14 cellular contexts compared by ENCODE assay signal in genomic region chr12:53972722-53973092, GRCh38. TPM values are rescaled to one million over a fixed set of nuclear protein-coding genes. Genes with fewer than 3 reads are reported as not detected.
DNase-seq lines count a peak whose midpoint lies in the region; ATAC-seq and TF ChIP-seq lines count a peak whose summit lies in the region.
"Had no signal": no experiment of that assay in that cellular context is flagged by ENCODE, and none has a peak within 500 bp of the region (broad histone marks: within the 10 kb centered on the region; RNA-seq: fewer than 3 reads in every experiment).

No MANE protein-coding gene starts in this region.

- H3K27ac ChIP-seq in CD8-positive, alpha-beta memory T cell (ENCODE audit: low read depth, low read length), result no peak overlapping the region
- H3K27ac ChIP-seq in Panc1 (ENCODE audit: low read length), result peak overlapping the region; percentile 100
- H3K27ac ChIP-seq: thoracic aorta had no signal

- H3K36me3 ChIP-seq in CD8-positive, alpha-beta memory T cell (ENCODE audit: insufficient read depth, low read length), result no peaks in the 10 kb centered on the region
- H3K36me3 ChIP-seq in Panc1 (ENCODE audit: control insufficient read depth, insufficient read depth, low read length), result no peaks in the 10 kb centered on the region
- H3K36me3 ChIP-seq: thoracic aorta had no signal

- peaks cover 21% of the 10 kb centered on the region for H3K4me1 ChIP-seq in CD8-positive, alpha-beta memory T cell (ENCODE audit: insufficient read depth, low read length)
- peaks cover 70% of the 10 kb centered on the region for H3K4me1 ChIP-seq in Panc1 (ENCODE audit: control insufficient read depth, insufficient read depth, low read length)

- intact Hi-C loops in Panc1 (cut with micrococcal nuclease; ENCODE audit: unreplicated experiment), result no loop called here

- H3K9me3 ChIP-seq in CD8-positive, alpha-beta memory T cell (ENCODE audit: low read length), result no peaks in the 10 kb centered on the region
- H3K9me3 ChIP-seq in Panc1 (ENCODE audit: control insufficient read depth, insufficient read depth, low read depth, low read length), result no peaks in the 10 kb centered on the region
- H3K9me3 ChIP-seq: thoracic aorta had no signal

- peaks cover 0 to 15% (median 12%) of the 10 kb centered on the region in 5 donors for H3K9me3 Mint-ChIP-seq in CD8-positive, alpha-beta memory T cell

- POLR2A ChIA-PET in CD8-positive, alpha-beta memory T cell (lab: Charles Lee), result no interaction called here
- POLR2A ChIA-PET in Panc1 (lab: Charles Lee), result interaction anchor here (0.7 kb wide), 1 partner anchor 19 kb away, joined by 5 read pairs; no protein-coding TSS in a partner anchor

- DNase-seq in CD8-positive, alpha-beta memory T cell, result no peak
- DNase-seq in Panc1 (ENCODE audit: low read depth, low spot score), result no peak
- no peak for DNase-seq in fibroblast of mammary gland (ENCODE audit: low read depth)
- no peak for DNase-seq in skeletal muscle cell (ENCODE audit: low read depth)
- no peak for DNase-seq in HK-2 (ENCODE audit: unreplicated experiment)
- no peak for DNase-seq in C1 segment of cervical spinal cord (lab: John Stamatoyannopoulos, UW)
- DNase-seq: activated CD8-positive, alpha-beta memory T cell treated with anti-CD3 and anti-CD28 coated beads, Interleukin-2, amount 50 U/mL, for 4 hours; anterior cingulate cortex; NCI-H1105 treated with DMSO at 0.1 percent for 48 hours; RPMI8226 had no signal

- CTCF ChIA-PET in CD8-positive, alpha-beta memory T cell (lab: Charles Lee), result interaction anchor here (0.8 kb wide), 1 partner anchor 229 kb away, joined by 3 read pairs; no protein-coding TSS in a partner anchor
- CTCF ChIA-PET in Panc1 (lab: Charles Lee), result interaction anchor here (0.7 kb wide), 1 partner anchor 148 kb away, joined by 3 read pairs; no protein-coding TSS in a partner anchor

- no peak for TF ChIP-seq CTCF in Panc1 (IDR thresholded peaks at IDR 0.05)
- no peak for TF ChIP-seq CTCF in fibroblast of mammary gland (conservative IDR thresholded peaks at IDR 0.05; ENCODE audit: control insufficient read depth, insufficient read depth, low read depth, low read length)

- peaks cover 21 to 36% (median 25%) of the 10 kb centered on the region in 3 donors for H3K4me1 Mint-ChIP-seq in CD8-positive, alpha-beta memory T cell

- in situ Hi-C loops in Panc1 (cut with HindIII; ENCODE audit: low pct_unique_long_range_greater_than_20kb, low sequenced_read_pairs), result no loop called here

- no peaks in the 10 kb centered on the region for H3K36me3 Mint-ChIP-seq in CD8-positive, alpha-beta memory T cell

- peaks cover 98% of the 10 kb centered on the region for H3K27me3 ChIP-seq in CD8-positive, alpha-beta memory T cell (ENCODE audit: insufficient read depth, low read length, poor library complexity, severe bottlenecking)
- H3K27me3 ChIP-seq in Panc1 (ENCODE audit: control insufficient read depth, insufficient read depth, low read length), result no peaks in the 10 kb centered on the region

- no peak for ATAC-seq in Panc1
- no peak for ATAC-seq in GM18907 (IDR thresholded peaks at IDR 0.05; ENCODE audit: unreplicated experiment)

- H3K27me3 Mint-ChIP-seq in CD8-positive, alpha-beta memory T cell, result peaks cover 92 to 95% of the 10 kb centered on the region in 2 donors

- BruUV-seq in Panc1 (replicated peaks; lab: Mats Ljungman, UMichigan), result no TSS peak

- no peak overlapping the region for H3K4me3 ChIP-seq in CD8-positive, alpha-beta memory T cell (ENCODE audit: low read length)
- peak overlapping the region; percentile 77 to 85 for H3K4me3 ChIP-seq in Panc1 (ENCODE audit: low read depth in 2 of 2, low read length in 2 of 2)
- H3K4me3 ChIP-seq in fibroblast of mammary gland (ENCODE audit: control insufficient read depth, low read depth, low read length), result peak overlapping the region; percentile 54
- peak overlapping the region; percentile 75 for H3K4me3 ChIP-seq in skeletal muscle cell (ENCODE audit: low read depth, low read length)

- H3K4me3 Mint-ChIP-seq in CD8-positive, alpha-beta memory T cell, result peak overlapping the region; percentile 5 to 86 (median 61)

- peak overlapping the region in 3 of 8 donors; percentile 13 to 85 (median 80) for H3K27ac Mint-ChIP-seq in CD8-positive, alpha-beta memory T cell

RNA-seq across cellular contexts. Expression of gene HOXC11, which starts 0.2 kb away (rescaled TPM):
- not detected for total RNA-seq in CD8-positive, alpha-beta memory T cell
- polyA plus RNA-seq in CD8-positive, alpha-beta memory T cell, result not detected
- total RNA-seq in Panc1 (2021; ENCODE audit: unreplicated experiment), result 17.0 TPM
- polyA plus RNA-seq in Panc1 (2012; ENCODE audit: insufficient read length), result 19.6 TPM
- total RNA-seq: dermis microvascular lymphatic vessel endothelial cell, thoracic aorta had no signal

RNA-seq across cellular contexts. Expression of gene HOTAIR, which starts 2.0 kb away (rescaled TPM):
- not detected for total RNA-seq in CD8-positive, alpha-beta memory T cell
- polyA plus RNA-seq in CD8-positive, alpha-beta memory T cell, result not detected
- total RNA-seq in Panc1 (2021; ENCODE audit: unreplicated experiment), result 31.7 TPM
- 25.6 TPM for polyA plus RNA-seq in Panc1 (2012; ENCODE audit: insufficient read length)
- total RNA-seq: dermis microvascular lymphatic vessel endothelial cell, thoracic aorta had no signal

RNA-seq across cellular contexts. Expression of gene HOXC10, which starts 12.2 kb away (rescaled TPM):
- total RNA-seq in CD8-positive, alpha-beta memory T cell, result not detected
- polyA plus RNA-seq in CD8-positive, alpha-beta memory T cell, result not detected
- total RNA-seq in Panc1 (2021; ENCODE audit: unreplicated experiment), result 154 TPM
- 178 TPM for polyA plus RNA-seq in Panc1 (2012; ENCODE audit: insufficient read length)
- total RNA-seq: dermis microvascular lymphatic vessel endothelial cell, thoracic aorta had no signal

RNA-seq across cellular contexts. Expression of gene HOXC12, which starts 18.0 kb away (rescaled TPM):
- total RNA-seq in CD8-positive, alpha-beta memory T cell, result not detected
- not detected for polyA plus RNA-seq in CD8-positive, alpha-beta memory T cell
- total RNA-seq in Panc1 (2021; ENCODE audit: unreplicated experiment), result 5.1 TPM
- 15.1 TPM for polyA plus RNA-seq in Panc1 (2012; ENCODE audit: insufficient read length)
- total RNA-seq: dermis microvascular lymphatic vessel endothelial cell, NCI-H460, thoracic aorta had no signal

RNA-seq across cellular contexts. Expression of gene HOXC9, which starts 27.3 kb away (rescaled TPM):
- total RNA-seq in CD8-positive, alpha-beta memory T cell, result not detected
- not detected for polyA plus RNA-seq in CD8-positive, alpha-beta memory T cell
- 37.2 TPM for total RNA-seq in Panc1 (2021; ENCODE audit: unreplicated experiment)
- 41.2 TPM for polyA plus RNA-seq in Panc1 (2012; ENCODE audit: insufficient read length)
- total RNA-seq: thoracic aorta had no signal

Comparison
In these comparisons a context has a peak if more than half of its experiments do, and no peak if none do; other contexts are left out.
1. RNA of gene HOXC11, which starts 0.2 kb away (total RNA-seq): 17.0 TPM in Panc1 (single experiment); not detected in CD8-positive, alpha-beta memory T cell; every median in the first group is over 10 times any median in the second.
2. RNA of gene HOTAIR, which starts 2.0 kb away (total RNA-seq): 31.7 TPM in Panc1 (single experiment); not detected in CD8-positive, alpha-beta memory T cell; every median in the first group is over 10 times any median in the second.
3. RNA of gene HOXC10, which starts 12.2 kb away (total RNA-seq): 154 TPM in Panc1 (single experiment); not detected in CD8-positive, alpha-beta memory T cell; every median in the first group is over 100 times any median in the second.